26 cellular contexts compared by ENCODE assay signal in genomic region chr16:53378138-53378537, GRCh38. TPM values are rescaled to one million over a fixed set of nuclear protein-coding genes. Genes with fewer than 3 reads are reported as not detected.
DNase-seq lines count a peak whose midpoint lies in the region; ATAC-seq and TF ChIP-seq lines count a peak whose summit lies in the region.
"Had no signal": no experiment of that assay in that cellular context is flagged by ENCODE, and none has a peak within 500 bp of the region (broad histone marks: within the 10 kb centered on the region; RNA-seq: fewer than 3 reads in every experiment).

No MANE protein-coding gene starts in this region.

- no peak overlapping the region for H2BK5ac ChIP-seq in neuronal stem cell (ENCODE audit: low read length)

- H3K9ac ChIP-seq in endodermal cell (ENCODE audit: extremely low read depth, low read length, poor library complexity, severe bottlenecking) (no peak overlapping the region), neuronal stem cell (ENCODE audit: low read depth, low read length, poor library complexity) (no peak overlapping the region)

- H3K23ac ChIP-seq in neuronal stem cell (ENCODE audit: low read depth, low read length, poor library complexity), result no peak overlapping the region

- peaks cover 11% of the 10 kb centered on the region for H3K27me3 ChIP-seq in endodermal cell (ENCODE audit: control insufficient read depth, insufficient read depth, low read length, poor library complexity, severe bottlenecking)
- peaks cover 0 to 2% (median 0%) of the 10 kb centered on the region in 3 experiments for H3K27me3 ChIP-seq in neuronal stem cell (ENCODE audit: control insufficient read depth in 3 of 3, insufficient read depth in 3 of 3, low read depth in 1 of 3, low read length in 3 of 3)
- H3K27me3 ChIP-seq: vagina had no signal

- H3K4ac ChIP-seq in neuronal stem cell (ENCODE audit: low read length), result no peak overlapping the region

- TF ChIP-seq CTCF in endodermal cell (conservative IDR thresholded peaks at IDR 0.05), result no peak
- no peak for TF ChIP-seq CTCF in omental fat pad (IDR thresholded peaks at IDR 0.05)

- no peak overlapping the region for H2BK15ac ChIP-seq in neuronal stem cell (ENCODE audit: low read length)

- CTCF ChIA-PET in activated CD8-positive, alpha-beta memory T cell treated with anti-CD3 and anti-CD28 coated beads, Interleukin-2, amount 10 ng/mL, durations not matched to agents 7 days and 5 days (lab: Charles Lee), result no interaction called here

- H3K4me3 ChIP-seq in endodermal cell (ENCODE audit: low read length) (no peak overlapping the region), neuronal stem cell (ENCODE audit: low read length in 2 of 2) (no peak overlapping the region)
- H3K4me3 ChIP-seq: esophagus muscularis mucosa, psoas muscle, SJSA1, suprapubic skin, vagina had no signal

- DNase-seq in activated CD8-positive, alpha-beta memory T cell treated with anti-CD3 and anti-CD28 coated beads, Interleukin-2, amount 10 ng/mL, durations not matched to agents 7 days and 5 days, result no peak
- no peak for DNase-seq in activated CD8-positive, alpha-beta memory T cell treated with anti-CD3 and anti-CD28 coated beads, Interleukin-2, amount 50 U/mL, for 4 hours
- no peak for DNase-seq in endodermal cell
- DNase-seq in neuronal stem cell (ENCODE audit: low spot score), result no peak
- DNase-seq in stimulated activated CD4-positive, alpha-beta T cell treated with anti-CD3 and anti-CD28 coated beads, Interleukin-1b, Interleukin-23, amount 100 ng/mL, for 48 hours, result no peak
- DNase-seq in omental fat pad (ENCODE audit: low spot score), result no peak
- DNase-seq: activated CD4-positive, alpha-beta memory T cell treated with anti-CD3 and anti-CD28 coated beads, Interleukin-2, amount 10 ng/mL, durations not matched to agents 7 days and 5 days; activated CD4-positive, CD25-positive, alpha-beta regulatory T cell; CD4-positive, CD25-positive, alpha-beta regulatory T cell; effector CD4-positive, alpha-beta T cell; EL; foreskin melanocyte; H9; KG1; MM.1S; NCI-H1417; NCI-H2107; NCI-H774; psoas muscle; stimulated activated naive CD4-positive, alpha-beta T cell had no signal

- H3K27me3 Mint-ChIP-seq in activated CD8-positive, alpha-beta memory T cell treated with anti-CD3 and anti-CD28 coated beads, Interleukin-2, amount 10 ng/mL, durations not matched to agents 7 days and 5 days, result peaks cover 12% of the 10 kb centered on the region
- no peaks in the 10 kb centered on the region for H3K27me3 Mint-ChIP-seq in endodermal cell (ENCODE audit: insufficient read depth)

- no peak overlapping the region for H3K18ac ChIP-seq in neuronal stem cell (ENCODE audit: low read length)

- no peaks in the 10 kb centered on the region for H3K9me3 Mint-ChIP-seq in activated CD8-positive, alpha-beta memory T cell treated with anti-CD3 and anti-CD28 coated beads, Interleukin-2, amount 10 ng/mL, durations not matched to agents 7 days and 5 days (ENCODE audit: low read depth)
- H3K9me3 Mint-ChIP-seq in endodermal cell, result peaks cover 24% of the 10 kb centered on the region

- WGBS in endodermal cell (ENCODE audit: insufficient coverage in 1 of 2, insufficient read length in 1 of 2), 2 experiments, result 50 to 52% methylated on average over 4 to 5 of the region's 5 CpGs
- WGBS in neuronal stem cell (ENCODE audit: extremely low coverage in 2 of 2, insufficient read length in 2 of 2, insufficient replicate concordance in 1 of 2), 2 donors, result no CpG with 5 or more reads among the region's 5 CpGs

- H4K91ac ChIP-seq in neuronal stem cell (ENCODE audit: low read depth, low read length, poor library complexity), result no peak overlapping the region

- H3K4me1 ChIP-seq in endodermal cell (ENCODE audit: control insufficient read depth, insufficient read depth, low read length) (no peaks in the 10 kb centered on the region), neuronal stem cell (ENCODE audit: control insufficient read depth in 2 of 2, insufficient read depth in 1 of 2, low read depth in 1 of 2, low read length in 2 of 2) (no peaks in the 10 kb centered on the region)
- H3K4me1 ChIP-seq: psoas muscle, SJSA1 had no signal

- H3K27ac Mint-ChIP-seq in activated CD8-positive, alpha-beta memory T cell treated with anti-CD3 and anti-CD28 coated beads, Interleukin-2, amount 10 ng/mL, durations not matched to agents 7 days and 5 days, result peak overlapping the region; percentile 20
- H3K27ac Mint-ChIP-seq in endodermal cell, result peak overlapping the region; percentile 2
- H3K27ac Mint-ChIP-seq: activated CD4-positive, alpha-beta memory T cell treated with anti-CD3 and anti-CD28 coated beads, Interleukin-2, amount 10 ng/mL, durations not matched to agents 7 days and 5 days had no signal

- H4K8ac ChIP-seq in neuronal stem cell (ENCODE audit: low read depth, low read length), result no peak overlapping the region

- H2BK120ac ChIP-seq in neuronal stem cell (ENCODE audit: low read depth, low read length), result no peak overlapping the region

- H2BK12ac ChIP-seq in neuronal stem cell (ENCODE audit: low read length), result no peak overlapping the region

- peaks cover 5% of the 10 kb centered on the region for H3K36me3 Mint-ChIP-seq in activated CD8-positive, alpha-beta memory T cell treated with anti-CD3 and anti-CD28 coated beads, Interleukin-2, amount 10 ng/mL, durations not matched to agents 7 days and 5 days
- no peaks in the 10 kb centered on the region for H3K36me3 Mint-ChIP-seq in endodermal cell (ENCODE audit: low read depth)

- H3K9me3 ChIP-seq in endodermal cell (ENCODE audit: control insufficient read depth, low read length) (peaks cover 4% of the 10 kb centered on the region), neuronal stem cell (replicated peaks in 1 of 2; ENCODE audit: control insufficient read depth in 2 of 2, insufficient read depth in 1 of 2, low read depth in 1 of 2, low read length in 2 of 2) (no peaks in the 10 kb centered on the region)
- H3K9me3 ChIP-seq: esophagus muscularis mucosa, psoas muscle, SJSA1, suprapubic skin, vagina had no signal

- no peak for ATAC-seq in activated CD8-positive, alpha-beta memory T cell treated with anti-CD3 and anti-CD28 coated beads, Interleukin-2, amount 10 ng/mL, durations not matched to agents 7 days and 5 days
- ATAC-seq in HG02610 (IDR thresholded peaks at IDR 0.05; ENCODE audit: unreplicated experiment), result peak; percentile 53
- ATAC-seq in omental fat pad (ENCODE audit: low FRiP score), result no peak
- no peak for ATAC-seq in HG03469 (IDR thresholded peaks at IDR 0.05; ENCODE audit: unreplicated experiment)
- ATAC-seq: psoas muscle had no signal

- H3K4me2 ChIP-seq in neuronal stem cell (ENCODE audit: insufficient read depth, low read length, poor library complexity, severe bottlenecking), result no peak overlapping the region

- H2AFZ ChIP-seq in neuronal stem cell (ENCODE audit: low read length), result peak overlapping the region; percentile 17

- H3K36me3 ChIP-seq in endodermal cell (ENCODE audit: control insufficient read depth, insufficient read depth, low read length), result no peaks in the 10 kb centered on the region
- H3K36me3 ChIP-seq in neuronal stem cell (replicated peaks in 1 of 2; ENCODE audit: control insufficient read depth in 2 of 2, insufficient read depth in 2 of 2, low read length in 2 of 2), result no peaks in the 10 kb centered on the region
- H3K36me3 ChIP-seq: esophagus muscularis mucosa, SJSA1, suprapubic skin, vagina had no signal

- H3K14ac ChIP-seq in neuronal stem cell (ENCODE audit: low read length), result no peak overlapping the region

- H3K27ac ChIP-seq in endodermal cell (ENCODE audit: low read depth, low read length) (no peak overlapping the region), neuronal stem cell (replicated peaks; ENCODE audit: low read length) (no peak overlapping the region)
- H3K27ac ChIP-seq: esophagus muscularis mucosa, psoas muscle, SJSA1, suprapubic skin, vagina had no signal

- H3K4me1 Mint-ChIP-seq in activated CD8-positive, alpha-beta memory T cell treated with anti-CD3 and anti-CD28 coated beads, Interleukin-2, amount 10 ng/mL, durations not matched to agents 7 days and 5 days, result peaks cover 19% of the 10 kb centered on the region
- H3K4me1 Mint-ChIP-seq in endodermal cell, result peaks cover 5% of the 10 kb centered on the region

- H2AK5ac ChIP-seq in neuronal stem cell (ENCODE audit: low read depth, low read length), result no peak overlapping the region

- H3K79me1 ChIP-seq in neuronal stem cell (ENCODE audit: low read depth, low read length), result peaks cover 2% of the 10 kb centered on the region

- H3K4me3 Mint-ChIP-seq in activated CD8-positive, alpha-beta memory T cell treated with anti-CD3 and anti-CD28 coated beads, Interleukin-2, amount 10 ng/mL, durations not matched to agents 7 days and 5 days, result no peak overlapping the region
- H3K4me3 Mint-ChIP-seq in endodermal cell, result no peak overlapping the region
- H3K4me3 Mint-ChIP-seq: activated CD4-positive, alpha-beta memory T cell treated with anti-CD3 and anti-CD28 coated beads, Interleukin-2, amount 10 ng/mL, durations not matched to agents 7 days and 5 days; H9 had no signal

RNA-seq across cellular contexts. Expression of gene RBL2, which starts 56.1 kb away (rescaled TPM):
- total RNA-seq in activated CD8-positive, alpha-beta memory T cell treated with anti-CD3 and anti-CD28 coated beads, Interleukin-2, amount 10 ng/mL, durations not matched to agents 7 days and 5 days, result 100 to 1,000 TPM; 121 to 155 TPM
- total RNA-seq in endodermal cell (10 to 100 TPM; 34.9 to 46.0 TPM), omental fat pad (10 to 100 TPM; 54.4 to 97.4 (median 80.1) TPM)
- polyA plus RNA-seq in endodermal cell (2013, experiment 1 of 2), result 40.9 TPM
- polyA plus RNA-seq in endodermal cell (2013, experiment 2 of 2), result 38.3 TPM
- 21.7 TPM for polyA plus RNA-seq in neuronal stem cell (2013, experiment 1 of 2)
- polyA plus RNA-seq in neuronal stem cell (2013, experiment 2 of 2), result 22.3 TPM
